Comparison of ENCODE assay signal across 8 cellular contexts in the genomic region with DNA sequence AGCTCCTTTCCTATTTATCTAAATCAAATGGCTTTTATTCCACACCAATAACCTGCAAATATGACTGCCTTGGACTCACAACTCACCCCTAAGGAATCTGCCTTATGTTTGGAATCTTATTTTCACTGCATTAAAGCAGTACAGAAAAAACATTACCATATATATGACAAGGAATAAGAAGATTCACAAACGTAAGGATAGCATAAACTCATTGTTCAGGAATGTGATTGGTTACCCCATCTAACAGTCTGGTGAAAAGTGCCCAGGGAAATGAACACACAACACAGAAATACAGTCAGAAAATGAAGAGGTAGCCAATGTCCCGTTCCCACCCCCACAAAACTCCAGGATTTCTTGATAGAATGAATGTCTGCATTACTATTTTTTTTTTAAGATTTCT. TPM values are rescaled to one million over a fixed set of nuclear protein-coding genes. Genes with fewer than 3 reads are reported as not detected.
DNase-seq lines count a peak whose midpoint lies in the region; ATAC-seq and TF ChIP-seq lines count a peak whose summit lies in the region.

No MANE protein-coding gene starts in this region.

- peak overlapping the region; percentile 96 for H3K27ac ChIP-seq in psoas muscle

- H3K36me3 Mint-ChIP-seq in endothelial cell (ENCODE audit: low read depth, unreplicated experiment) = peaks cover 30% of the 10 kb centered on the region

- H3K27me3 ChIP-seq in psoas muscle (ENCODE audit: insufficient read depth in 3 of 3, low read length in 2 of 3) = no peaks in the 10 kb centered on the region

- H3K4me1 ChIP-seq in psoas muscle = peaks cover 54% of the 10 kb centered on the region

- no peaks in the 10 kb centered on the region for H3K9me3 ChIP-seq in psoas muscle

- no peaks in the 10 kb centered on the region for H3K9me3 Mint-ChIP-seq in endothelial cell (ENCODE audit: unreplicated experiment)

- peak overlapping the region; percentile 35 for H3K4me3 Mint-ChIP-seq in endothelial cell (ENCODE audit: unreplicated experiment)

- DNase-seq in GM04503 (ENCODE audit: low read depth) (peak; percentile 23), RPMI7951 (ENCODE audit: low read depth) (peak; percentile 13), endothelial cell (ENCODE audit: low spot score) (no peak), psoas muscle (no peak), HUDEP-2 (lab: John Stamatoyannopoulos, UW; ENCODE audit: unreplicated experiment in 76 of 76) (no peak), C1 segment of cervical spinal cord (lab: John Stamatoyannopoulos, UW) (no peak)

- peaks cover 19% of the 10 kb centered on the region for H3K27me3 Mint-ChIP-seq in endothelial cell (ENCODE audit: unreplicated experiment)

- TF ChIP-seq CTCF in endothelial cell (IDR thresholded peaks at IDR 0.05; ENCODE audit: unreplicated experiment) (no peak), psoas muscle (IDR thresholded peaks at IDR 0.05) (no peak)

- H3K36me3 ChIP-seq in psoas muscle (ENCODE audit: insufficient read depth in 1 of 2, low read depth in 1 of 2) = peaks cover 0 to 22% of the 10 kb centered on the region in 2 donors

- intact Hi-C loops in psoas muscle (cut with DNase I) = loop anchor here in 1 of 2 donors (5.0 kb wide), 1 partner anchor 61 kb away; a partner anchor contains a TSS

- peaks cover 30% of the 10 kb centered on the region for H3K4me1 Mint-ChIP-seq in endothelial cell (ENCODE audit: unreplicated experiment)

- 21 to 32% (median 23%) methylated on average over 2 of the region's 2 CpGs for WGBS in psoas muscle, 3 donors

- peak overlapping the region; percentile 61 for H3K27ac Mint-ChIP-seq in endothelial cell (ENCODE audit: unreplicated experiment)

- peak overlapping the region; percentile 90 for H3K4me3 ChIP-seq in psoas muscle

- ATAC-seq in psoas muscle (no peak), HG02840 (IDR thresholded peaks at IDR 0.05; ENCODE audit: low FRiP score, unreplicated experiment) (no peak), GM18861 (IDR thresholded peaks at IDR 0.05; ENCODE audit: unreplicated experiment) (no peak)

RNA-seq across cellular contexts. Expression of a gene that starts 2.0 kb away (rescaled TPM):
- total RNA-seq in RPMI7951 (2014; rRNA removed; shearing (Covaris generic)) = 15.0 and 15.8 TPM in 2 replicates
- total RNA-seq in endothelial cell (ENCODE audit: unreplicated experiment) (18.5 TPM), psoas muscle (100 to 1,000 TPM in 3 of 4 donors, 10 to 100 TPM in 1; 92.3 to 177 (median 138) TPM)
- 100 to 1,000 TPM in 1 of 3 donors, 10 to 100 TPM in 2; 52.2 to 162 (median 94.2) TPM for polyA plus RNA-seq in psoas muscle

Comparison
In these comparisons a context has a peak if more than half of its experiments do, and no peak if none do; other contexts are left out.
1. DNase-seq: peak in GM04503 (single experiment) and RPMI7951 (single experiment); none in endothelial cell (single experiment), psoas muscle (0 of 2), HUDEP-2 (0 of 76) and C1 segment of cervical spinal cord (0 of 14).